In the genomic region with DNA sequence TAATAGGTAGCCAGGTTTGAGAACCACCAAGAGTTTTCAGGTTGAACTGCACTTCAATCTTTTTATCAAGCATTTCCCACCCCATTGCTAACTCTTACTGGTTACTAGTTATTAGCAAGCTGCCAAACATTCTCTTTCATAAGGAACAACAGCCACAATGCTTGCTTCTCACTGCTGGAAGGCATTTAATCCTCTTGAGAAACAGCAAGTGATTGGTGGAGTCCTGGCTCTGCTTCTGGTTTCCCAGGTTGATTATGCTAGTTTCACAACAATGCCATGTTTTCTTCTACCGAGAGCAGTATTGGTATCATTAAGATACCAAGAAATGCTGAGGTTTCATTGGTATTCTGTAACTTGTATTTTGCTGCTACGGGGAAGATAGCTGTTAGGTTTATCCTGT, we compare ENCODE assay signal across 20 cellular contexts. TPM values are rescaled to one million over a fixed set of nuclear protein-coding genes. Genes with fewer than 3 reads are reported as not detected.
DNase-seq lines count a peak whose midpoint lies in the region; ATAC-seq and TF ChIP-seq lines count a peak whose summit lies in the region.
"Had no signal": no experiment of that assay in that cellular context is flagged by ENCODE, and none has a peak within 500 bp of the region (broad histone marks: within the 10 kb centered on the region; RNA-seq: fewer than 3 reads in every experiment).

No MANE protein-coding gene starts in this region.

- H3K9me3 Mint-ChIP-seq in activated naive CD8-positive, alpha-beta T cell treated with anti-CD3 and anti-CD28 coated beads, Interleukin-2, amount 10 ng/mL, durations not matched to agents 7 days and 5 days = no peaks in the 10 kb centered on the region
- H3K9me3 Mint-ChIP-seq in activated naive CD8-positive, alpha-beta T cell treated with anti-CD3 and anti-CD28 coated beads, Interleukin-2, amount 50 U/mL, for 24 hours = no peaks in the 10 kb centered on the region
- H3K9me3 Mint-ChIP-seq in endothelial cell (ENCODE audit: unreplicated experiment) = no peaks in the 10 kb centered on the region
- H3K9me3 Mint-ChIP-seq: CD4-positive, alpha-beta T cell had no signal

- H3K36me3 Mint-ChIP-seq in activated naive CD8-positive, alpha-beta T cell treated with anti-CD3 and anti-CD28 coated beads, Interleukin-2, amount 10 ng/mL, durations not matched to agents 7 days and 5 days = peaks cover 12% of the 10 kb centered on the region
- H3K36me3 Mint-ChIP-seq in activated naive CD8-positive, alpha-beta T cell treated with anti-CD3 and anti-CD28 coated beads, Interleukin-2, amount 50 U/mL, for 24 hours (ENCODE audit: low read depth) = peaks cover 21% of the 10 kb centered on the region
- H3K36me3 Mint-ChIP-seq in endothelial cell (ENCODE audit: low read depth, unreplicated experiment) = peaks cover 31% of the 10 kb centered on the region

- peak overlapping the region; percentile 15 for H3K27ac Mint-ChIP-seq in activated naive CD8-positive, alpha-beta T cell treated with anti-CD3 and anti-CD28 coated beads, Interleukin-2, amount 10 ng/mL, durations not matched to agents 7 days and 5 days
- H3K27ac Mint-ChIP-seq in activated naive CD8-positive, alpha-beta T cell treated with anti-CD3 and anti-CD28 coated beads, Interleukin-2, amount 50 U/mL, for 24 hours = no peak overlapping the region
- H3K27ac Mint-ChIP-seq in endothelial cell (ENCODE audit: unreplicated experiment) = no peak overlapping the region
- H3K27ac Mint-ChIP-seq: CD4-positive, alpha-beta T cell had no signal

- no peaks in the 10 kb centered on the region for H3K27me3 Mint-ChIP-seq in activated naive CD8-positive, alpha-beta T cell treated with anti-CD3 and anti-CD28 coated beads, Interleukin-2, amount 10 ng/mL, durations not matched to agents 7 days and 5 days
- H3K27me3 Mint-ChIP-seq in activated naive CD8-positive, alpha-beta T cell treated with anti-CD3 and anti-CD28 coated beads, Interleukin-2, amount 50 U/mL, for 24 hours = no peaks in the 10 kb centered on the region
- H3K27me3 Mint-ChIP-seq in endothelial cell (ENCODE audit: unreplicated experiment) = no peaks in the 10 kb centered on the region
- H3K27me3 Mint-ChIP-seq: CD4-positive, alpha-beta T cell had no signal

- no peak for DNase-seq in activated naive CD8-positive, alpha-beta T cell treated with anti-CD3 and anti-CD28 coated beads, Interleukin-2, amount 10 ng/mL, durations not matched to agents 7 days and 5 days
- DNase-seq in activated naive CD8-positive, alpha-beta T cell treated with anti-CD3 and anti-CD28 coated beads, Interleukin-2, amount 50 U/mL, for 24 hours = no peak
- peak; percentile 52 for DNase-seq in astrocyte of the hippocampus (ENCODE audit: low read depth, low spot score)
- peak; percentile 34 for DNase-seq in iris pigment epithelial cell (ENCODE audit: low read depth)
- DNase-seq in endothelial cell (ENCODE audit: low spot score) = no peak
- DNase-seq: Calu3; CD4-positive, alpha-beta T cell; DMS153; GM23248; KBM-7; NCI-H1092; NCI-H1436; NCI-H187 treated with DMSO at 0.1 percent for 48 hours; NCI-H2107; NCI-H510A; NCI-H748 treated with DMSO at 0.1 percent for 48 hours; Peyer's patch had no signal

- ATAC-seq in activated naive CD8-positive, alpha-beta T cell treated with anti-CD3 and anti-CD28 coated beads, Interleukin-2, amount 10 ng/mL, durations not matched to agents 7 days and 5 days (ENCODE audit: low read depth) = no peak
- ATAC-seq in activated naive CD8-positive, alpha-beta T cell treated with anti-CD3 and anti-CD28 coated beads, Interleukin-2, amount 50 U/mL, for 24 hours = no peak
- ATAC-seq in HG02981 (IDR thresholded peaks at IDR 0.05; ENCODE audit: unreplicated experiment) (no peak), GM18861 (IDR thresholded peaks at IDR 0.05; ENCODE audit: unreplicated experiment) (no peak)
- ATAC-seq: SK-N-SH treated with all-trans-retinoic acid at 6 μM for 48 hours had no signal

- H3K4me3 Mint-ChIP-seq in activated naive CD8-positive, alpha-beta T cell treated with anti-CD3 and anti-CD28 coated beads, Interleukin-2, amount 10 ng/mL, durations not matched to agents 7 days and 5 days = no peak overlapping the region
- H3K4me3 Mint-ChIP-seq in activated naive CD8-positive, alpha-beta T cell treated with anti-CD3 and anti-CD28 coated beads, Interleukin-2, amount 50 U/mL, for 24 hours = no peak overlapping the region
- no peak overlapping the region for H3K4me3 Mint-ChIP-seq in endothelial cell (ENCODE audit: unreplicated experiment)
- H3K4me3 Mint-ChIP-seq: CD4-positive, alpha-beta T cell had no signal

- TF ChIP-seq CTCF in endothelial cell (IDR thresholded peaks at IDR 0.05; ENCODE audit: unreplicated experiment) = no peak

- H3K4me1 Mint-ChIP-seq in activated naive CD8-positive, alpha-beta T cell treated with anti-CD3 and anti-CD28 coated beads, Interleukin-2, amount 10 ng/mL, durations not matched to agents 7 days and 5 days = peaks cover 2% of the 10 kb centered on the region
- no peaks in the 10 kb centered on the region for H3K4me1 Mint-ChIP-seq in activated naive CD8-positive, alpha-beta T cell treated with anti-CD3 and anti-CD28 coated beads, Interleukin-2, amount 50 U/mL, for 24 hours
- H3K4me1 Mint-ChIP-seq in endothelial cell (ENCODE audit: unreplicated experiment) = no peaks in the 10 kb centered on the region

- POLR2A ChIA-PET in activated naive CD8-positive, alpha-beta T cell treated with anti-CD3 and anti-CD28 coated beads, Interleukin-2, amount 10 ng/mL, durations not matched to agents 7 days and 5 days (lab: Charles Lee) = no interaction called here

RNA-seq across cellular contexts. Expression of gene TXLNG, which starts 32.2 kb away (rescaled TPM):
- total RNA-seq in activated naive CD8-positive, alpha-beta T cell treated with anti-CD3 and anti-CD28 coated beads, Interleukin-2, amount 10 ng/mL, durations not matched to agents 7 days and 5 days = 10 to 100 TPM; 10.7 to 13.2 TPM
- 6.6 TPM for total RNA-seq in endothelial cell (ENCODE audit: unreplicated experiment)

RNA-seq across cellular contexts. Expression of gene SYAP1, which starts 34.6 kb away (rescaled TPM):
- total RNA-seq in activated naive CD8-positive, alpha-beta T cell treated with anti-CD3 and anti-CD28 coated beads, Interleukin-2, amount 10 ng/mL, durations not matched to agents 7 days and 5 days = 10 to 100 TPM; 15.9 to 17.2 TPM
- 18.8 TPM for total RNA-seq in endothelial cell (ENCODE audit: unreplicated experiment)

RNA-seq across cellular contexts. Expression of gene CTPS2, which starts 41.5 kb away (rescaled TPM):
- 1 to 10 TPM; 6.0 to 6.9 TPM for total RNA-seq in activated naive CD8-positive, alpha-beta T cell treated with anti-CD3 and anti-CD28 coated beads, Interleukin-2, amount 10 ng/mL, durations not matched to agents 7 days and 5 days
- total RNA-seq in endothelial cell (ENCODE audit: unreplicated experiment) = 29.5 TPM

Comparison
In these comparisons a context has a peak if more than half of its experiments do, and no peak if none do; other contexts are left out.
1. DNase-seq: peak in astrocyte of the hippocampus (single experiment) and iris pigment epithelial cell (single experiment); none in activated naive CD8-positive, alpha-beta T cell treated with anti-CD3 and anti-CD28 coated beads, Interleukin-2, amount 10 ng/mL, durations not matched to agents 7 days and 5 days (single experiment), activated naive CD8-positive, alpha-beta T cell treated with anti-CD3 and anti-CD28 coated beads, Interleukin-2, amount 50 U/mL, for 24 hours (single experiment) and endothelial cell (single experiment).